ENCODE assay signal across 23 cellular contexts in genomic region chr6:109473120-109473519, GRCh38. TPM values are rescaled to one million over a fixed set of nuclear protein-coding genes. Genes with fewer than 3 reads are reported as not detected.
DNase-seq lines count a peak whose midpoint lies in the region; ATAC-seq and TF ChIP-seq lines count a peak whose summit lies in the region.
"Had no signal": no experiment of that assay in that cellular context is flagged by ENCODE, and none has a peak within 500 bp of the region (broad histone marks: within the 10 kb centered on the region; RNA-seq: fewer than 3 reads in every experiment).

No MANE protein-coding gene starts in this region.

- H3K4me3 Mint-ChIP-seq in activated naive CD4-positive, alpha-beta T cell treated with anti-CD3 and anti-CD28 coated beads for 36 hours = no peak overlapping the region
- H3K4me3 Mint-ChIP-seq in H9 = no peak overlapping the region
- peak overlapping the region; percentile 49 for H3K4me3 Mint-ChIP-seq in stimulated activated memory B cell treated with anti-CD40 and anti-IgM and Interleukin-4, amounts not matched to agents 10 μg/mL and 1 μg/mL and 100 μg/mL, for 72 hours

- H4K8ac ChIP-seq in H9 (replicated peaks; ENCODE audit: insufficient read length, low read depth, low read length) = no peak overlapping the region

- H2BK12ac ChIP-seq in H9 (ENCODE audit: insufficient read length, low read depth, low read length) = no peak overlapping the region

- H3K27ac ChIP-seq in H9 (ENCODE audit: insufficient read length, low read depth, low read length) = no peak overlapping the region
- H3K27ac ChIP-seq in caudate nucleus (ENCODE audit: low read depth, low read length) = peak overlapping the region; percentile 81
- H3K27ac ChIP-seq: ovary, tibial artery had no signal

- intact Hi-C loops in activated naive CD4-positive, alpha-beta T cell treated with anti-CD3 and anti-CD28 coated beads for 36 hours (cut with micrococcal nuclease) = no loop called here

- no peak overlapping the region for H2BK120ac ChIP-seq in H9 (ENCODE audit: low read depth, low read length, poor library complexity, severe bottlenecking)

- H3K4ac ChIP-seq in H9 (ENCODE audit: low read depth, low read length) = no peak overlapping the region

- no peak overlapping the region for H3K56ac ChIP-seq in H9 (ENCODE audit: insufficient read length, low read depth, low read length)

- H3K9me3 ChIP-seq in H9 (ENCODE audit: control insufficient read depth, low read depth, low read length) = no peaks in the 10 kb centered on the region
- H3K9me3 ChIP-seq: ovary, tibial artery had no signal

- H3K9ac ChIP-seq in H9 (ENCODE audit: extremely low read depth, insufficient read length, low read length) = no peak overlapping the region

- no peaks in the 10 kb centered on the region for H3K27me3 ChIP-seq in H9 (ENCODE audit: insufficient read depth, low read length)
- H3K27me3 ChIP-seq: ovary, tibial artery had no signal

- H3K23me2 ChIP-seq in H9 (ENCODE audit: insufficient read length, low read depth, low read length, poor library complexity, severe bottlenecking) = no peaks in the 10 kb centered on the region

- no peak overlapping the region for H4K91ac ChIP-seq in H9 (ENCODE audit: insufficient read length, low read depth, low read length)

- CTCF ChIA-PET in activated naive CD4-positive, alpha-beta T cell treated with anti-CD3 and anti-CD28 coated beads for 36 hours (lab: Charles Lee) = interaction anchor here (0.6 to 1.2 kb wide), 2 partner anchors 9 to 40 kb away, joined by 3 to 4 read pairs; no protein-coding TSS in a partner anchor

- H3K79me2 ChIP-seq in H9 (ENCODE audit: insufficient read depth, low read length) = peaks cover 5% of the 10 kb centered on the region; the same call in 1 of the 2 replicates

- H3K36me3 Mint-ChIP-seq in activated naive CD4-positive, alpha-beta T cell treated with anti-CD3 and anti-CD28 coated beads for 36 hours (ENCODE audit: low read depth) = peaks cover 55% of the 10 kb centered on the region
- peaks cover 46 to 95% (median 94%) of the 10 kb centered on the region in 3 experiments for H3K36me3 Mint-ChIP-seq in H9 (ENCODE audit: insufficient read depth in 1 of 3, low read depth in 3 of 3)
- H3K36me3 Mint-ChIP-seq in stimulated activated memory B cell treated with anti-CD40 and anti-IgM and Interleukin-4, amounts not matched to agents 10 μg/mL and 1 μg/mL and 100 μg/mL, for 72 hours = peaks cover 83% of the 10 kb centered on the region

- H4K5ac ChIP-seq in H9 (ENCODE audit: insufficient read length, low read depth, low read length) = no peak overlapping the region

- no peaks in the 10 kb centered on the region for H3K27me3 Mint-ChIP-seq in activated naive CD4-positive, alpha-beta T cell treated with anti-CD3 and anti-CD28 coated beads for 36 hours (ENCODE audit: low read depth)
- no peaks in the 10 kb centered on the region for H3K27me3 Mint-ChIP-seq in H9 (ENCODE audit: low read depth)
- no peaks in the 10 kb centered on the region for H3K27me3 Mint-ChIP-seq in stimulated activated memory B cell treated with anti-CD40 and anti-IgM and Interleukin-4, amounts not matched to agents 10 μg/mL and 1 μg/mL and 100 μg/mL, for 72 hours

- no peak for ATAC-seq in stimulated activated memory B cell treated with anti-CD40 and anti-IgM and Interleukin-4, amounts not matched to agents 10 μg/mL and 1 μg/mL and 100 μg/mL, for 72 hours
- ATAC-seq: K562, Right ventricle myocardium inferior, sciatic nerve had no signal

- H3K79me1 ChIP-seq in H9 (ENCODE audit: insufficient read depth, low read depth, low read length, poor library complexity, severe bottlenecking) = no peaks in the 10 kb centered on the region

- no peak overlapping the region for H3K23ac ChIP-seq in H9 (ENCODE audit: insufficient read length, low read depth, low read length)

- H3K4me1 Mint-ChIP-seq in activated naive CD4-positive, alpha-beta T cell treated with anti-CD3 and anti-CD28 coated beads for 36 hours (ENCODE audit: low read depth) = peaks cover 68% of the 10 kb centered on the region
- peaks cover 11 to 24% of the 10 kb centered on the region in 2 experiments for H3K4me1 Mint-ChIP-seq in H9
- H3K4me1 Mint-ChIP-seq in stimulated activated memory B cell treated with anti-CD40 and anti-IgM and Interleukin-4, amounts not matched to agents 10 μg/mL and 1 μg/mL and 100 μg/mL, for 72 hours = peaks cover 62% of the 10 kb centered on the region

- no peak overlapping the region for H2AK5ac ChIP-seq in H9 (ENCODE audit: insufficient read length, low read length)

- no peak overlapping the region for H2BK20ac ChIP-seq in H9 (ENCODE audit: low read depth, low read length, poor library complexity, severe bottlenecking)

- H3T11ph ChIP-seq in H9 (ENCODE audit: low read length) = no peak overlapping the region

- H2AFZ ChIP-seq in H9 (ENCODE audit: low read length) = no peak overlapping the region

- WGBS in H9 (ENCODE audit: extremely low coverage, insufficient read length, low lambda C conversion rate) = no CpG with 5 or more reads among the region's 3 CpGs

- no peak overlapping the region for H3K14ac ChIP-seq in H9 (ENCODE audit: insufficient read depth, low read length)

- no peaks in the 10 kb centered on the region for H4K20me1 ChIP-seq in H9 (ENCODE audit: control insufficient read depth, insufficient read depth, insufficient read length)

- H3K9me3 Mint-ChIP-seq in activated naive CD4-positive, alpha-beta T cell treated with anti-CD3 and anti-CD28 coated beads for 36 hours = no peaks in the 10 kb centered on the region
- H3K9me3 Mint-ChIP-seq in H9 = no peaks in the 10 kb centered on the region
- no peaks in the 10 kb centered on the region for H3K9me3 Mint-ChIP-seq in stimulated activated memory B cell treated with anti-CD40 and anti-IgM and Interleukin-4, amounts not matched to agents 10 μg/mL and 1 μg/mL and 100 μg/mL, for 72 hours

- H3K4me2 ChIP-seq in H9 (ENCODE audit: insufficient read depth, insufficient read length, low read length) = no peak overlapping the region

- no peak overlapping the region for H2BK5ac ChIP-seq in H9 (ENCODE audit: insufficient read length, low read length)

- H3K27ac Mint-ChIP-seq in activated naive CD4-positive, alpha-beta T cell treated with anti-CD3 and anti-CD28 coated beads for 36 hours = peak overlapping the region; percentile 55
- H3K27ac Mint-ChIP-seq in H9 = peak overlapping the region in 2 of 3 experiments; percentile 4 to 18; a peak in 2 of 7 replicates
- H3K27ac Mint-ChIP-seq in stimulated activated memory B cell treated with anti-CD40 and anti-IgM and Interleukin-4, amounts not matched to agents 10 μg/mL and 1 μg/mL and 100 μg/mL, for 72 hours = peak overlapping the region; percentile 48

- no peak for DNase-seq in activated naive CD4-positive, alpha-beta T cell treated with anti-CD3 and anti-CD28 coated beads for 36 hours
- no peak for DNase-seq in activated naive CD4-positive, alpha-beta T cell treated with anti-CD3 and anti-CD28 coated beads, Interleukin-2, amount 50 U/mL, for 16 hours
- no peak for DNase-seq in H9
- DNase-seq in caudate nucleus (lab: John Stamatoyannopoulos, UW) = peak in 32 of 61 donors; percentile 13 to 87 (median 46)
- DNase-seq in Kasumi-1 (lab: John Stamatoyannopoulos, UW) = no peak
- DNase-seq in NCI-H1417 treated with DMSO at 0.1 percent for 48 hours (lab: John Stamatoyannopoulos, UW) = no peak
- DNase-seq in NCI-H82 treated with DMSO at 0.1 percent for 48 hours (lab: John Stamatoyannopoulos, UW; ENCODE audit: unreplicated experiment) = no peak
- DNase-seq: activated gamma-delta T cell, cerebellar nuclear complex, H7, kidney glomerular epithelial cell, mammary epithelial cell, MV-4-11, NCI-H1694 treated with DMSO at 0.1 percent for 48 hours, NCI-H748 treated with DMSO at 0.1 percent for 48 hours, OCI-M1, ovary, SW 1271, tibial artery had no signal

- H3K18ac ChIP-seq in H9 (ENCODE audit: insufficient read length, low read depth, low read length) = no peak overlapping the region

- no peaks in the 10 kb centered on the region for H3K4me1 ChIP-seq in H9 (ENCODE audit: insufficient read depth, low read length)

- no peak overlapping the region for H2BK15ac ChIP-seq in H9 (ENCODE audit: low read depth, low read length)

- TF ChIP-seq CTCF in H9 (conservative IDR thresholded peaks at IDR 0.05) = no peak

RNA-seq across cellular contexts. Expression of gene ZBTB24, which starts 9.9 kb away (rescaled TPM):
- 1 to 10 TPM; 6.9 to 7.4 TPM for total RNA-seq in activated naive CD4-positive, alpha-beta T cell treated with anti-CD3 and anti-CD28 coated beads for 36 hours
- total RNA-seq in H9 (2021) = 25.6 and 27.3 TPM in 2 replicates

RNA-seq across cellular contexts. Expression of gene MICAL1, which starts 17.5 kb away (rescaled TPM):
- 10 to 100 TPM; 20.4 to 22.9 TPM for total RNA-seq in activated naive CD4-positive, alpha-beta T cell treated with anti-CD3 and anti-CD28 coated beads for 36 hours
- 84.9 and 92.9 TPM in 2 replicates for total RNA-seq in H9 (2021)

RNA-seq across cellular contexts. Expression of gene SMPD2, which starts 32.6 kb away (rescaled TPM):
- 1 to 10 TPM; 9.4 to 9.7 TPM for total RNA-seq in activated naive CD4-positive, alpha-beta T cell treated with anti-CD3 and anti-CD28 coated beads for 36 hours
- 13.0 and 13.1 TPM in 2 replicates for total RNA-seq in H9 (2021)

RNA-seq across cellular contexts. Expression of gene PPIL6, which starts 32.7 kb away (rescaled TPM):
- under 1 TPM in 1 of 2 experiments, not detected in 1; 0.19 TPM for total RNA-seq in activated naive CD4-positive, alpha-beta T cell treated with anti-CD3 and anti-CD28 coated beads for 36 hours
- 0.26 and 1.0 TPM in 2 replicates for total RNA-seq in H9 (2021)

Comparison
In these comparisons a context has a peak if more than half of its experiments do, and no peak if none do; other contexts are left out.
1. DNase-seq: peak in caudate nucleus (32 of 61); none in activated naive CD4-positive, alpha-beta T cell treated with anti-CD3 and anti-CD28 coated beads for 36 hours (single experiment), activated naive CD4-positive, alpha-beta T cell treated with anti-CD3 and anti-CD28 coated beads, Interleukin-2, amount 50 U/mL, for 16 hours (single experiment), H9 (single experiment), Kasumi-1 (0 of 2), NCI-H1417 treated with DMSO at 0.1 percent for 48 hours (single experiment) and NCI-H82 treated with DMSO at 0.1 percent for 48 hours (single experiment).
2. Peak in every context shown above with its lines, with median percentiles within 50 percentile points of each other: H3K27ac Mint-ChIP-seq.